In the genomic region with DNA sequence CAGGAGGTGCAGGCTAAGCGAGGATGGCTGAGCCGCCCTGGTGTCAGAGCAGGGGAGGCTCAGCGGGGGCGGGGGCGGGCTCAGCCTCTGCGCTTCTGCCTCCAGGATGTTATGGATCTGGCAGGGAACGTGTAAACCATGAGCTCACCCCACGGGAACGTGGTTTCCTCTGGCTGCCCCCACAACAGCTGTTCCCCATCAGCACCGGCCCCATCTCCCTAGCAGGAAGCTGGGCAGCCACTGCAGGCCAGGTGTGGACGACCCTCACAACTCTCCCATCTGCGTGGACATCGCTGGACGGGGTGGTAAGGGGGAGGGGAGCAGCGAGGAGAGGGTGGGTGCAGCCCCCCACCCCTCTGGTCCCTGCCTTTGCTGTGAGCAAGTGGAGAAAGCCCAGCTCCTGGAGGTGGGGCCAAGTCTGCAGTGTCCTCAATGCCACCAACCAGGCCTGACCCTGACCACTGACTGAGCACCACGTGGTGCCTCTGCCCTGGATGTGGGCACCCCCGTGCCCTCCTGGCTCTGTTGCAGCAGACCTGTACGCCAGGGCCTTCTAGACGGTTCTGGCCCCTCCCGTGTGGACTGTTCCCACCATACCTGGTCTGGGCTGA, we compare ENCODE assay signal across 8 cellular contexts. TPM values are rescaled to one million over a fixed set of nuclear protein-coding genes. Genes with fewer than 3 reads are reported as not detected.
DNase-seq lines count a peak whose midpoint lies in the region; ATAC-seq and TF ChIP-seq lines count a peak whose summit lies in the region.

No MANE protein-coding gene starts in this region.

- no peak for TF ChIP-seq CTCF in AG09319 (IDR thresholded peaks at IDR 0.05; ENCODE audit: low read depth, low read length)
- no peak for TF ChIP-seq CTCF in psoas muscle (IDR thresholded peaks at IDR 0.05)

- no peak overlapping the region for H3K27ac ChIP-seq in SJSA1
- no peak overlapping the region for H3K27ac ChIP-seq in psoas muscle

- H3K9me3 ChIP-seq in SJSA1 (replicated peaks): no peaks in the 10 kb centered on the region
- H3K9me3 ChIP-seq in psoas muscle: no peaks in the 10 kb centered on the region

- no peaks in the 10 kb centered on the region for H3K27me3 ChIP-seq in SJSA1 (replicated peaks)
- H3K27me3 ChIP-seq in psoas muscle (ENCODE audit: insufficient read depth in 3 of 3, low read length in 2 of 3): no peaks in the 10 kb centered on the region

- no peaks in the 10 kb centered on the region for H3K36me3 ChIP-seq in SJSA1
- H3K36me3 ChIP-seq in psoas muscle (ENCODE audit: insufficient read depth in 1 of 2, low read depth in 1 of 2): no peaks in the 10 kb centered on the region

- H3K4me3 ChIP-seq in SJSA1: no peak overlapping the region
- H3K4me3 ChIP-seq in psoas muscle: no peak overlapping the region

- ATAC-seq in GM21447 (IDR thresholded peaks at IDR 0.05; ENCODE audit: unreplicated experiment) (peak; percentile 6), psoas muscle (peak; percentile 44 to 56 (median 50))

- 15 to 28% (median 20%) methylated on average over 18 to 20 of the region's 20 CpGs for WGBS in psoas muscle, 3 donors

- H3K4me1 ChIP-seq in SJSA1 (replicated peaks): peaks cover 10% of the 10 kb centered on the region
- H3K4me1 ChIP-seq in psoas muscle: peaks cover 11% of the 10 kb centered on the region

- peak; percentile 61 for DNase-seq in AG09319 (ENCODE audit: extremely low read depth, low read depth)
- DNase-seq in SJSA1 (ENCODE audit: low read depth in 1 of 2, low spot score in 2 of 2): peak; percentile 26 to 65
- DNase-seq in fibroblast of gingiva (ENCODE audit: low read depth): peak; percentile 78
- peak; percentile 62 to 70 for DNase-seq in psoas muscle
- no peak for DNase-seq in inferior parietal cortex (ENCODE audit: extremely low spot score)
- no peak for DNase-seq in DMS79 (lab: John Stamatoyannopoulos, UW)
- no peak for DNase-seq in NCI-H146 (lab: John Stamatoyannopoulos, UW)

- intact Hi-C loops in psoas muscle (cut with DNase I): no loop called here

RNA-seq across cellular contexts. Expression of a gene that starts 28.1 kb away (rescaled TPM):
- total RNA-seq in SJSA1 (2014; rRNA removed; shearing (Covaris generic)): 0.16 TPM in 1 of 2 replicates, not detected in the other
- total RNA-seq in psoas muscle: 10 to 100 TPM in 1 of 4 donors, 1 to 10 TPM in 3; 6.8 to 18.5 (median 8.0) TPM
- 1 to 10 TPM; 4.1 to 6.4 (median 6.2) TPM for polyA plus RNA-seq in psoas muscle

RNA-seq across cellular contexts. Expression of a gene that starts 48.4 kb away (rescaled TPM):
- total RNA-seq in SJSA1 (2014; rRNA removed; shearing (Covaris generic)): 80.9 and 89.3 TPM in 2 replicates
- total RNA-seq in psoas muscle: 100 to 1,000 TPM; 122 to 165 (median 142) TPM
- polyA plus RNA-seq in psoas muscle: 100 to 1,000 TPM; 109 to 156 (median 116) TPM

Comparison
In these comparisons a context has a peak if more than half of its experiments do, and no peak if none do; other contexts are left out.
1. DNase-seq: peak in AG09319 (single experiment), SJSA1 (2 of 2), fibroblast of gingiva (single experiment) and psoas muscle (2 of 2); none in inferior parietal cortex (single experiment), DMS79 (single experiment) and NCI-H146 (single experiment).